In genomic region chr3:70982700-70983140, GRCh38 we compare ENCODE assay signal across 8 cellular contexts.
A peak's percentile ranks its signal among the peaks of the same experiment; 100 is the strongest.
DNase-seq lines count a peak whose midpoint lies in the region; ATAC-seq and TF ChIP-seq lines count a peak whose summit lies in the region.

No MANE protein-coding gene starts in this region.

- DNase-seq in SIG-M5 treated with dmso at 0.1 percent for 504 hours (lab: John Stamatoyannopoulos, UW; ENCODE audit: unreplicated experiment): peak; percentile 32
- no peak for DNase-seq in SIG-M5 (lab: John Stamatoyannopoulos, UW)
- peak; percentile 41 to 52 for DNase-seq in activated T-cell treated with anti-CD3 and anti-CD28 coated beads, Interleukin-2, amount 50 U/mL, for 48 hours
- DNase-seq in fibroblast of the conjunctiva (ENCODE audit: low read depth): peak; percentile 83
- peak; percentile 11 for DNase-seq in nephron progenitor cell
- DNase-seq in GOT3 (lab: John Stamatoyannopoulos, UW): no peak

- peak overlapping the region; percentile 29 for H3K4me3 Mint-ChIP-seq in nephron progenitor cell

- H3K27ac Mint-ChIP-seq in nephron progenitor cell: peak overlapping the region; percentile 97

- ATAC-seq in HG03280 (IDR thresholded peaks at IDR 0.05; ENCODE audit: unreplicated experiment): peak; percentile 72
- ATAC-seq in HG03565 (IDR thresholded peaks at IDR 0.05; ENCODE audit: unreplicated experiment): no peak

- H3K36me3 Mint-ChIP-seq in nephron progenitor cell (ENCODE audit: low read depth): peaks cover 85% of the 10 kb centered on the region

- TF ChIP-seq CTCF in nephron progenitor cell (IDR thresholded peaks at IDR 0.05): no peak

- H3K27me3 Mint-ChIP-seq in nephron progenitor cell (ENCODE audit: low read depth, poor library complexity): peaks cover 4% of the 10 kb centered on the region

- H3K4me1 Mint-ChIP-seq in nephron progenitor cell: peaks cover 58% of the 10 kb centered on the region

- H3K9me3 Mint-ChIP-seq in nephron progenitor cell: no peaks in the 10 kb centered on the region

Comparison
In these comparisons a context has a peak if more than half of its experiments do, and no peak if none do; other contexts are left out.
1. DNase-seq: peak in SIG-M5 treated with dmso at 0.1 percent for 504 hours (single experiment), activated T-cell treated with anti-CD3 and anti-CD28 coated beads, Interleukin-2, amount 50 U/mL, for 48 hours (2 of 2), fibroblast of the conjunctiva (single experiment) and nephron progenitor cell (single experiment); none in SIG-M5 (single experiment) and GOT3 (single experiment).